In the genomic region with DNA sequence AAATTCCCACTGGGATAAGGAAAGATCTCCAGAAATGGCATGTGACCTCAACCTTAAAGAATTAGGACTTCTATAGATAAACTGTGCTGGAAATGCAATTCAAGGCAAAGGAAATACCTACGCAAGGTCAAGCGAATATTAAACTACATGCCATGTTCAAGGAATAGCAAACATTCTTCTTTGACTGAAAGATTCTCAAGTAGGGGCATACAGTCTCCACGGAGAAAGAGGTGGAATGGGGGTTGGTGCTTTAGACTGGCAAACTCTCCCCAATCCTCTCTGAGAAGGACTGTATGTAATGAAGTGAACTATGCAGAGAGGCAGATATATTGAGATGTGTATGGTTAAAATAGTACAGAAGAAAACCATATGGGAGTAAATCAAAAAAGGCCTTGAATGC, we compare ENCODE assay signal across 18 cellular contexts. TPM values are rescaled to one million over a fixed set of nuclear protein-coding genes. Genes with fewer than 3 reads are reported as not detected.
A peak's percentile ranks its signal among the peaks of the same experiment; 100 is the strongest.
DNase-seq lines count a peak whose midpoint lies in the region; ATAC-seq and TF ChIP-seq lines count a peak whose summit lies in the region.
"Had no signal": no experiment of that assay in that cellular context is flagged by ENCODE, and none has a peak within 500 bp of the region (broad histone marks: within the 10 kb centered on the region; RNA-seq: fewer than 3 reads in every experiment).

No MANE protein-coding gene starts in this region.

- H3K36me3 ChIP-seq in mesendoderm (ENCODE audit: control insufficient read depth, insufficient read depth, low read length) = no peaks in the 10 kb centered on the region
- H3K36me3 ChIP-seq in upper lobe of right lung = peaks cover 10% of the 10 kb centered on the region
- H3K36me3 ChIP-seq in uterus = no peaks in the 10 kb centered on the region

- no peak for TF ChIP-seq POLR2A in uterus (IDR thresholded peaks at IDR 0.05)

- no peak overlapping the region for H2AK5ac ChIP-seq in mesendoderm (ENCODE audit: low read length)

- H3K79me2 ChIP-seq in mesendoderm (ENCODE audit: control insufficient read depth, insufficient read depth, low read length) = peaks cover 14% of the 10 kb centered on the region

- H3K27ac Mint-ChIP-seq in natural killer cell (peak overlapping the region; percentile 50 to 51), chondrocyte (ENCODE audit: unreplicated experiment) (peak overlapping the region; percentile 19)
- no peak overlapping the region for H3K27ac Mint-ChIP-seq in natural killer cell treated with Interleukin-12 subunit alpha and Interleukin-12 subunit beta and Interleukin-15 and Interleukin-18, amount 100 ng/mL, for 72 hours

- no peak overlapping the region for H4K5ac ChIP-seq in mesendoderm (ENCODE audit: low read length)

- no peak overlapping the region for H3K4me2 ChIP-seq in mesendoderm (ENCODE audit: low read length)
- H3K4me2 ChIP-seq: A549 had no signal

- H3K27ac ChIP-seq in mesendoderm (ENCODE audit: low read depth, low read length) (no peak overlapping the region), upper lobe of right lung (no peak overlapping the region), uterus (no peak overlapping the region)
- H3K27ac ChIP-seq: 22Rv1, A549, C4-2B had no signal

- no peak overlapping the region for H3K4me3 ChIP-seq in mesendoderm (ENCODE audit: low read length)
- no peak overlapping the region for H3K4me3 ChIP-seq in upper lobe of right lung
- no peak overlapping the region for H3K4me3 ChIP-seq in uterus
- H3K4me3 ChIP-seq: A549 had no signal

- no peak overlapping the region for H3K23ac ChIP-seq in mesendoderm (ENCODE audit: low read length)

- H3K4me1 Mint-ChIP-seq in natural killer cell (peaks cover 74 to 78% of the 10 kb centered on the region in 2 donors), chondrocyte (ENCODE audit: low read depth) (peaks cover 43% of the 10 kb centered on the region)
- peaks cover 45 to 51% of the 10 kb centered on the region in 2 donors for H3K4me1 Mint-ChIP-seq in natural killer cell treated with Interleukin-12 subunit alpha and Interleukin-12 subunit beta and Interleukin-15 and Interleukin-18, amount 100 ng/mL, for 72 hours (ENCODE audit: low read depth in 2 of 2)

- no peak overlapping the region for H3K9ac ChIP-seq in mesendoderm (ENCODE audit: low read length)

- TF ChIP-seq CTCF in natural killer cell (IDR thresholded peaks at IDR 0.05) = no peak
- no peak for TF ChIP-seq CTCF in chondrocyte (IDR thresholded peaks at IDR 0.05)
- TF ChIP-seq CTCF in upper lobe of right lung (IDR thresholded peaks at IDR 0.05) = no peak
- TF ChIP-seq CTCF in uterus (IDR thresholded peaks at IDR 0.05) = no peak

- H3K4ac ChIP-seq in mesendoderm (ENCODE audit: low read depth, low read length) = no peak overlapping the region

- H3K9me3 ChIP-seq in upper lobe of right lung (no peaks in the 10 kb centered on the region), uterus (no peaks in the 10 kb centered on the region)
- H3K9me3 ChIP-seq: A549 had no signal

- H3K27me3 Mint-ChIP-seq in natural killer cell (ENCODE audit: low read depth in 2 of 2) (no peaks in the 10 kb centered on the region), chondrocyte (ENCODE audit: low read depth) (no peaks in the 10 kb centered on the region)
- H3K27me3 Mint-ChIP-seq in natural killer cell treated with Interleukin-12 subunit alpha and Interleukin-12 subunit beta and Interleukin-15 and Interleukin-18, amount 100 ng/mL, for 72 hours = no peaks in the 10 kb centered on the region
- H3K27me3 Mint-ChIP-seq: CD4-positive, alpha-beta T cell had no signal

- H2BK5ac ChIP-seq in mesendoderm (ENCODE audit: low read length) = no peak overlapping the region

- no peak overlapping the region for H4K8ac ChIP-seq in mesendoderm (ENCODE audit: low read depth, low read length)

- no peak overlapping the region for H2BK120ac ChIP-seq in mesendoderm (ENCODE audit: low read depth, low read length)

- H3K9me3 Mint-ChIP-seq in natural killer cell (peaks cover 0 to 5% of the 10 kb centered on the region in 2 donors), chondrocyte (ENCODE audit: low read depth) (peaks cover 10% of the 10 kb centered on the region)
- peaks cover 10% of the 10 kb centered on the region for H3K9me3 Mint-ChIP-seq in natural killer cell treated with Interleukin-12 subunit alpha and Interleukin-12 subunit beta and Interleukin-15 and Interleukin-18, amount 100 ng/mL, for 72 hours

- H3K4me3 Mint-ChIP-seq in natural killer cell = no peak overlapping the region
- H3K4me3 Mint-ChIP-seq in natural killer cell treated with Interleukin-12 subunit alpha and Interleukin-12 subunit beta and Interleukin-15 and Interleukin-18, amount 100 ng/mL, for 72 hours = no peak overlapping the region
- H3K4me3 Mint-ChIP-seq in chondrocyte (ENCODE audit: unreplicated experiment) = no peak overlapping the region
- H3K4me3 Mint-ChIP-seq: CD4-positive, alpha-beta T cell; H9 had no signal

- WGBS in mesendoderm (ENCODE audit: extremely low coverage, insufficient coverage, low lambda C conversion rate) = no CpG with 5 or more reads among the region's 3 CpGs

- DNase-seq in natural killer cell = no peak
- no peak for DNase-seq in natural killer cell treated with Interleukin-12 subunit alpha and Interleukin-12 subunit beta and Interleukin-15 and Interleukin-18, amount 100 ng/mL, for 72 hours (ENCODE audit: low spot score)
- DNase-seq in chondrocyte (ENCODE audit: low spot score) = no peak
- peak; percentile 27 for DNase-seq in mesendoderm
- no peak for DNase-seq in upper lobe of right lung
- no peak for DNase-seq in HK-2 (ENCODE audit: unreplicated experiment)
- no peak for DNase-seq in uterus
- no peak for DNase-seq in stimulated activated naive CD4-positive, alpha-beta T cell treated with Interleukin-2 at 50 U/mL for 16 hours (lab: John Stamatoyannopoulos, UW)
- DNase-seq: AML-193; CD4-positive, alpha-beta T cell; DMS153; DMS79; GDM1; GOT3; H9 had no signal

- peaks cover 2% of the 10 kb centered on the region for H3K79me1 ChIP-seq in mesendoderm (ENCODE audit: low read length)

- H3K27me3 ChIP-seq in mesendoderm (ENCODE audit: insufficient read depth, low read length, poor library complexity) = no peaks in the 10 kb centered on the region
- no peaks in the 10 kb centered on the region for H3K27me3 ChIP-seq in upper lobe of right lung
- no peaks in the 10 kb centered on the region for H3K27me3 ChIP-seq in uterus

- ATAC-seq in natural killer cell = no peak
- no peak for ATAC-seq in natural killer cell treated with Interleukin-12 subunit alpha and Interleukin-12 subunit beta and Interleukin-15 and Interleukin-18, amount 100 ng/mL, for 72 hours
- ATAC-seq in upper lobe of right lung = peak; percentile 48
- ATAC-seq: A549 had no signal

- intact Hi-C loops in natural killer cell (cut with micrococcal nuclease) (loop anchor here (5.0 kb wide), 1 partner anchor 46 kb away; no protein-coding TSS in a partner anchor), upper lobe of right lung (cut with DNase I) (no loop called here), uterus (cut with DNase I; ENCODE audit: low total_unique reads) (no loop called here)

- no peak overlapping the region for H2BK15ac ChIP-seq in mesendoderm (replicated peaks; ENCODE audit: low read depth)

- no peak overlapping the region for H3K56ac ChIP-seq in mesendoderm (ENCODE audit: low read length)

- H3K36me3 Mint-ChIP-seq in natural killer cell (peaks cover 16% of the 10 kb centered on the region), chondrocyte (ENCODE audit: low read depth) (peaks cover 12% of the 10 kb centered on the region)
- H3K36me3 Mint-ChIP-seq in natural killer cell treated with Interleukin-12 subunit alpha and Interleukin-12 subunit beta and Interleukin-15 and Interleukin-18, amount 100 ng/mL, for 72 hours = peaks cover 20% of the 10 kb centered on the region

- H3K4me1 ChIP-seq in mesendoderm (ENCODE audit: control insufficient read depth, low read depth, low read length) = no peaks in the 10 kb centered on the region
- peaks cover 31% of the 10 kb centered on the region for H3K4me1 ChIP-seq in upper lobe of right lung
- H3K4me1 ChIP-seq in uterus = peaks cover 9 to 10% of the 10 kb centered on the region in 2 donors

- H3K18ac ChIP-seq in mesendoderm (ENCODE audit: low read length) = no peak overlapping the region

RNA-seq across cellular contexts. Expression of a gene that starts 6.1 kb away (rescaled TPM):
- 100 to 1,000 TPM; 103 to 105 (median 103) TPM for total RNA-seq in natural killer cell
- total RNA-seq in natural killer cell treated with Interleukin-12 subunit alpha and Interleukin-12 subunit beta and Interleukin-15 and Interleukin-18, amount 100 ng/mL, for 72 hours = 10 to 100 TPM; 42.7 to 51.0 TPM
- 22.9 to 25.2 TPM (median 23.6 TPM) in 3 replicates for total RNA-seq in chondrocyte
- polyA plus RNA-seq in mesendoderm (2013, experiment 1 of 2) = 5.5 TPM
- polyA plus RNA-seq in mesendoderm (2013, experiment 2 of 2) = 5.4 TPM
- total RNA-seq in upper lobe of right lung = 51.1 TPM
- total RNA-seq in uterus = 10 to 100 TPM; 50.6 to 79.4 (median 70.6) TPM

Comparison
In these comparisons a context has a peak if more than half of its experiments do, and no peak if none do; other contexts are left out.
1. H3K27ac Mint-ChIP-seq: peak in natural killer cell (2 of 2) and chondrocyte (single experiment); none in natural killer cell treated with Interleukin-12 subunit alpha and Interleukin-12 subunit beta and Interleukin-15 and Interleukin-18, amount 100 ng/mL, for 72 hours (0 of 2).